ENCODE assay signal across 9 cellular contexts in genomic region chr12:100185361-100185894, GRCh38. TPM values are rescaled to one million over a fixed set of nuclear protein-coding genes. Genes with fewer than 3 reads are reported as not detected.
DNase-seq lines count a peak whose midpoint lies in the region; ATAC-seq and TF ChIP-seq lines count a peak whose summit lies in the region.
"Had no signal": no experiment of that assay in that cellular context is flagged by ENCODE, and none has a peak within 500 bp of the region (broad histone marks: within the 10 kb centered on the region; RNA-seq: fewer than 3 reads in every experiment).

No MANE protein-coding gene starts in this region.

- peaks cover 79% of the 10 kb centered on the region for H3K79me2 ChIP-seq in Karpas-422 (ENCODE audit: low read length)

- peak; percentile 84 for ATAC-seq in GM21390 (IDR thresholded peaks at IDR 0.05; ENCODE audit: unreplicated experiment)
- peak; percentile 88 for ATAC-seq in HG03520 (IDR thresholded peaks at IDR 0.05; ENCODE audit: unreplicated experiment)
- peak; percentile 24 for ATAC-seq in left ventricle myocardium superior

- H3K9me2 ChIP-seq in Karpas-422 (replicated peaks; ENCODE audit: insufficient read depth, low read length): no peaks in the 10 kb centered on the region

- no peaks in the 10 kb centered on the region for H3K9me3 Mint-ChIP-seq in mesothelial cell of epicardium
- H3K9me3 Mint-ChIP-seq: T-helper 1 cell treated with Interleukin-12 subunit alpha and Interleukin-12 subunit beta and Interleukin-4 antibody, amounts not matched to agents 30 μg/mL and 1 μg/mL, for 36 hours had no signal

- no peaks in the 10 kb centered on the region for H3K27me3 Mint-ChIP-seq in mesothelial cell of epicardium (ENCODE audit: low read depth)

- DNase-seq in GM12865 (ENCODE audit: low read depth) (peak; percentile 86), left ventricle myocardium superior (no peak), HuH-7.5 (ENCODE audit: low spot score) (no peak), mesothelial cell of epicardium (ENCODE audit: low spot score in 2 of 2, unreplicated experiment in 2 of 2) (no peak), Karpas-422 (no peak), dedifferentiated amniotic fluid mesenchymal stem cell (ENCODE audit: extremely low spot score) (no peak)

- TF ChIP-seq CTCF in GM12865 (IDR thresholded peaks at IDR 0.05; ENCODE audit: insufficient read depth, low read depth, low read length, missing control alignments) (no peak), mesothelial cell of epicardium (IDR thresholded peaks at IDR 0.05; ENCODE audit: unreplicated experiment) (no peak)

- H3K4me3 ChIP-seq in GM12865 (ENCODE audit: low read depth, low read length): no peak overlapping the region
- H3K4me3 ChIP-seq in Karpas-422 (ENCODE audit: low read length): no peak overlapping the region

- peaks cover 36% of the 10 kb centered on the region for H3K4me1 ChIP-seq in Karpas-422 (ENCODE audit: low read length)

- H3K27me3 ChIP-seq in Karpas-422 (ENCODE audit: low read length): no peaks in the 10 kb centered on the region

- H3K4me1 Mint-ChIP-seq in mesothelial cell of epicardium: peaks cover 9% of the 10 kb centered on the region

- H3K4me3 Mint-ChIP-seq in mesothelial cell of epicardium: no peak overlapping the region
- H3K4me3 Mint-ChIP-seq: T-helper 1 cell treated with Interleukin-12 subunit alpha and Interleukin-12 subunit beta and Interleukin-4 antibody, amounts not matched to agents 30 μg/mL and 1 μg/mL, for 36 hours had no signal

- no peaks in the 10 kb centered on the region for H3K36me3 Mint-ChIP-seq in mesothelial cell of epicardium

- no peak overlapping the region for H3K4me2 ChIP-seq in Karpas-422 (ENCODE audit: low read depth, low read length, poor library complexity, severe bottlenecking)

- peaks cover 14% of the 10 kb centered on the region for H3K36me3 ChIP-seq in Karpas-422 (ENCODE audit: insufficient read depth, low read length)

- no peak overlapping the region for H3K9ac ChIP-seq in Karpas-422 (ENCODE audit: low read length)

- intact Hi-C loops in left ventricle myocardium superior (cut with micrococcal nuclease): no loop called here

- H3K27ac Mint-ChIP-seq in mesothelial cell of epicardium: no peak overlapping the region
- H3K27ac Mint-ChIP-seq: T-helper 1 cell treated with Interleukin-12 subunit alpha and Interleukin-12 subunit beta and Interleukin-4 antibody, amounts not matched to agents 30 μg/mL and 1 μg/mL, for 36 hours had no signal

- H4K20me1 ChIP-seq in Karpas-422 (ENCODE audit: insufficient read depth, low read depth, low read length): no peaks in the 10 kb centered on the region

- H2AFZ ChIP-seq in Karpas-422 (ENCODE audit: low read length): no peak overlapping the region

- no peak overlapping the region for H3K27ac ChIP-seq in Karpas-422 (ENCODE audit: low read length)

- H3K9me3 ChIP-seq in Karpas-422 (ENCODE audit: low read length): no peaks in the 10 kb centered on the region

RNA-seq across cellular contexts. Expression of gene ACTR6, which starts 15.2 kb away (rescaled TPM):
- total RNA-seq in left ventricle myocardium superior (23.8 TPM), mesothelial cell of epicardium (21.4 to 25.5 TPM (median 25.1 TPM) in 3 replicates)
- total RNA-seq in Karpas-422 (2014; rRNA removed; shearing (Covaris generic); ENCODE audit: low replicate concordance): 13.9 and 38.8 TPM in 2 replicates

RNA-seq across cellular contexts. Expression of gene BLTP3B, which starts 42.8 kb away (rescaled TPM):
- 12.0 TPM for total RNA-seq in left ventricle myocardium superior
- total RNA-seq in mesothelial cell of epicardium: 19.3 to 22.2 TPM (median 21.8 TPM) in 3 replicates
- 14.1 and 17.3 TPM in 2 replicates for total RNA-seq in Karpas-422 (2014; rRNA removed; shearing (Covaris generic); ENCODE audit: low replicate concordance)

Comparison
In these comparisons a context has a peak if more than half of its experiments do, and no peak if none do; other contexts are left out.
1. ATAC-seq: peak in every context shown above with its lines; median percentile 88 in HG03520; 84 in GM21390; 24 in left ventricle myocardium superior.